In the genomic region with DNA sequence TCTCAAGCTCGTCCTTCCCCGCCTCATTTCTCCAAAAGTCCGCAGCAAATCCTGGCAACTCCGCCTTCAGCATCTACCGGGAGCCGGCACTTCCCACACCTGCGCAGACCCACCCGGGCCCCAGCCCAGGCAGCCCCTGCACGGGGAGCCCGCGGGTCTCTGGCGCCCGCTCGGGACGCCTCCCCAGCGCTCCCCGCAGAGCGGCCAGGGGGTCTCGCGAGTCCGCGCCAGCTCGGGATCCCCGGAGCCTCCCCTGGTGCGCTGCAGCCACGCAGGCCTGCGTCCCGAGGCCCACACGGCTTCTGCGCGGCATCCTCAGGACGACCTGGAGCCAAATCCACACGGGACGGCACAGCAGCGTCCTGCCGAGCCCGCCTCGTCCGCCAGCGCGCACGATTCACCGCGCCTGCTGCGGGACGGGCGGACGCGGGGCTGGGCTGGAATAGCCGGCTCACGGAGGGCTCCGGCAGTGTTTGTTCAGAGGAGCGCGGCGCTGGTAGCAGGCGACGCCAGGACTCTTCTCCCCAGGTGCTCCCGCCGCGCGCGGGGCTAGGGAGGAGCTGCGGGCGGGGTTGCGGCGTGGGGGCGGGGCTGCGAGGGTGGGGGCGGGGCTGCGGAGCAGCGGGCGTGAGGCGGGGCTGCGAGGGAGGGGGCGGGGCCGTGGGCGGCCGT, we compare ENCODE assay signal across 8 cellular contexts. TPM values are rescaled to one million over a fixed set of nuclear protein-coding genes. Genes with fewer than 3 reads are reported as not detected.
DNase-seq lines count a peak whose midpoint lies in the region; ATAC-seq and TF ChIP-seq lines count a peak whose summit lies in the region.

No MANE protein-coding gene starts in this region.

- TF ChIP-seq EP300 in sigmoid colon (IDR thresholded peaks at IDR 0.05), result no peak

- H3K4me1 ChIP-seq in right cardiac atrium (ENCODE audit: control insufficient read depth, insufficient read depth, low read length) (peaks cover 22% of the 10 kb centered on the region), sigmoid colon (peaks cover 0 to 53% (median 50%) of the 10 kb centered on the region in 4 donors)

- no peak for TF ChIP-seq CTCF in GM06990 (IDR thresholded peaks at IDR 0.05; ENCODE audit: insufficient read depth, low read length, poor library complexity, severe bottlenecking)
- TF ChIP-seq CTCF in sigmoid colon (IDR thresholded peaks at IDR 0.05), result peak in 1 of 4 experiments; percentile 12
- TF ChIP-seq CTCF in GM10266 (IDR thresholded peaks at IDR 0.05; ENCODE audit: control insufficient read depth, insufficient read depth, low read depth, missing control alignments), result no peak

- peak overlapping the region; percentile 88 for H3K4me3 Mint-ChIP-seq in activated T-helper 17 cell treated with anti-CD3 and anti-CD28 coated beads, Interleukin-2, amount 50 U/mL, for 72 hours

- peak overlapping the region; percentile 73 for H3K27ac Mint-ChIP-seq in activated T-helper 17 cell treated with anti-CD3 and anti-CD28 coated beads, Interleukin-2, amount 50 U/mL, for 72 hours

- no peaks in the 10 kb centered on the region for H3K9me3 ChIP-seq in right cardiac atrium (ENCODE audit: control insufficient read depth, low read length)
- no peaks in the 10 kb centered on the region for H3K9me3 ChIP-seq in sigmoid colon

- WGBS in right cardiac atrium, result under 1% methylated on average over 76 of the region's 78 CpGs
- WGBS in sigmoid colon, 2 donors, result 1% methylated on average over 78 of the region's 78 CpGs

- H3K4me1 Mint-ChIP-seq in activated T-helper 17 cell treated with anti-CD3 and anti-CD28 coated beads, Interleukin-2, amount 50 U/mL, for 72 hours, result peaks cover 12% of the 10 kb centered on the region

- H3K36me3 ChIP-seq in GM06990 (ENCODE audit: control insufficient read depth, insufficient read depth, low read length) (no peaks in the 10 kb centered on the region; the same call in none of the 2 replicates), H7 (replicated peaks; ENCODE audit: control insufficient read depth, insufficient read depth, low read length) (no peaks in the 10 kb centered on the region; the same call in 1 of the 2 replicates), sigmoid colon (no peaks in the 10 kb centered on the region)

- peaks cover 2% of the 10 kb centered on the region; the same call in 1 of the 2 replicates for H3K27me3 ChIP-seq in GM06990 (replicated peaks; ENCODE audit: control insufficient read depth, insufficient read depth, low read length)
- H3K27me3 ChIP-seq in H7 (ENCODE audit: control insufficient read depth, insufficient read depth, low read length), result peaks cover 18% of the 10 kb centered on the region
- H3K27me3 ChIP-seq in right cardiac atrium (ENCODE audit: control insufficient read depth, insufficient read depth), result no peaks in the 10 kb centered on the region
- H3K27me3 ChIP-seq in sigmoid colon, result peaks cover 0 to 12% (median 6%) of the 10 kb centered on the region in 3 donors

- H3K9me3 Mint-ChIP-seq in activated T-helper 17 cell treated with anti-CD3 and anti-CD28 coated beads, Interleukin-2, amount 50 U/mL, for 72 hours, result no peaks in the 10 kb centered on the region

- peaks cover 33% of the 10 kb centered on the region for H3K36me3 Mint-ChIP-seq in activated T-helper 17 cell treated with anti-CD3 and anti-CD28 coated beads, Interleukin-2, amount 50 U/mL, for 72 hours (ENCODE audit: low read depth)

- intact Hi-C loops in right cardiac atrium (cut with DNase I) (no loop called here), sigmoid colon (cut with DNase I) (loop anchor here (5.0 kb wide), 2 partner anchors 42 to 122 kb away; partner anchors contain the start of genes DEAF1, IRF7 and TMEM80)

- H3K4me3 ChIP-seq in GM06990 (replicated peaks; ENCODE audit: low read depth, low read length) (peak overlapping the region; percentile 61), H7 (ENCODE audit: insufficient read depth, low read depth, low read length) (peak overlapping the region; percentile 70), right cardiac atrium (ENCODE audit: low read length) (peak overlapping the region; percentile 31), sigmoid colon (peak overlapping the region; percentile 51 to 90 (median 68))

- ATAC-seq in activated T-helper 17 cell treated with anti-CD3 and anti-CD28 coated beads, Interleukin-2, amount 50 U/mL, for 72 hours (replicated peaks), result peak; percentile 56
- peak; percentile 64 to 71 for ATAC-seq in right cardiac atrium
- ATAC-seq in GM21390 (IDR thresholded peaks at IDR 0.05; ENCODE audit: unreplicated experiment), result no peak

- no peaks in the 10 kb centered on the region for H3K27me3 Mint-ChIP-seq in activated T-helper 17 cell treated with anti-CD3 and anti-CD28 coated beads, Interleukin-2, amount 50 U/mL, for 72 hours

- peak in 1 of 2 donors; percentile 15 for TF ChIP-seq POLR2A in sigmoid colon (IDR thresholded peaks at IDR 0.05)

- H3K27ac ChIP-seq in right cardiac atrium (ENCODE audit: low read length), result no peak overlapping the region
- peak overlapping the region; percentile 58 to 86 (median 66) for H3K27ac ChIP-seq in sigmoid colon

- DNase-seq in GM06990 (ENCODE audit: extremely low read depth, insufficient read length) (peak; percentile 65), H7 (peak; percentile 83), NCI-H1092 treated with DMSO at 0.1 percent for 48 hours (lab: John Stamatoyannopoulos, UW) (peak; percentile 79), right cardiac atrium (no peak), sigmoid colon (no peak), GM10266 (ENCODE audit: extremely low spot score) (no peak)

RNA-seq across cellular contexts. Expression of gene PHRF1, which starts 0.8 kb away (rescaled TPM):
- 37.5 and 42.1 TPM in 2 replicates for total RNA-seq in H7 (2014; rRNA removed; shearing (Covaris generic))
- total RNA-seq in activated T-helper 17 cell treated with anti-CD3 and anti-CD28 coated beads, Interleukin-2, amount 50 U/mL, for 72 hours, result 10 to 100 TPM; 37.8 to 55.6 TPM
- total RNA-seq in right cardiac atrium, result 10 to 100 TPM; 18.2 to 20.8 (median 20.1) TPM
- polyA plus RNA-seq in right cardiac atrium, result 17.0 TPM
- 10 to 100 TPM; 11.8 to 21.2 (median 17.9) TPM for total RNA-seq in sigmoid colon
- 10 to 100 TPM in 2 of 3 donors, 1 to 10 TPM in 1; 6.6 to 29.3 (median 11.3) TPM for polyA plus RNA-seq in sigmoid colon

RNA-seq across cellular contexts. Expression of gene RASSF7, which starts 14.7 kb away (rescaled TPM):
- total RNA-seq in H7 (2014; rRNA removed; shearing (Covaris generic)), result 28.2 and 37.0 TPM in 2 replicates
- total RNA-seq in activated T-helper 17 cell treated with anti-CD3 and anti-CD28 coated beads, Interleukin-2, amount 50 U/mL, for 72 hours, result 10 to 100 TPM; 22.7 to 37.7 TPM
- total RNA-seq in right cardiac atrium (1 to 10 TPM; 2.5 to 6.3 (median 3.5) TPM), sigmoid colon (1 to 10 TPM; 3.0 to 5.4 (median 3.8) TPM)
- polyA plus RNA-seq in right cardiac atrium (5.3 TPM), sigmoid colon (100 to 1,000 TPM in 1 of 3 donors, 10 to 100 TPM in 2; 72.4 to 122 (median 94.9) TPM)

RNA-seq across cellular contexts. Expression of gene LMNTD2, which starts 14.9 kb away (rescaled TPM):
- 2.7 and 4.0 TPM in 2 replicates for total RNA-seq in H7 (2014; rRNA removed; shearing (Covaris generic))
- 1 to 10 TPM; 2.7 to 6.6 TPM for total RNA-seq in activated T-helper 17 cell treated with anti-CD3 and anti-CD28 coated beads, Interleukin-2, amount 50 U/mL, for 72 hours
- total RNA-seq in right cardiac atrium (1 to 10 TPM in 2 of 4 donors, under 1 TPM in 2; 0.65 to 1.4 (median 0.83) TPM), sigmoid colon (1 to 10 TPM in 1 of 4 donors, under 1 TPM in 2, not detected in 1; 0.66 to 1.4 (median 0.68) TPM)
- polyA plus RNA-seq in right cardiac atrium (0.50 TPM), sigmoid colon (1 to 10 TPM; 1.2 to 6.3 (median 3.5) TPM)

RNA-seq across cellular contexts. Expression of gene LRRC56, which starts 38.1 kb away (rescaled TPM):
- total RNA-seq in H7 (2014; rRNA removed; shearing (Covaris generic)), result 1.3 and 1.5 TPM in 2 replicates
- 1 to 10 TPM; 1.1 to 4.4 TPM for total RNA-seq in activated T-helper 17 cell treated with anti-CD3 and anti-CD28 coated beads, Interleukin-2, amount 50 U/mL, for 72 hours
- total RNA-seq in right cardiac atrium (under 1 TPM; 0.36 to 0.59 (median 0.43) TPM), sigmoid colon (under 1 TPM in 1 of 4 donors, not detected in 3; 0.14 TPM)
- polyA plus RNA-seq in right cardiac atrium (0.48 TPM), sigmoid colon (1 to 10 TPM; 2.4 to 5.9 (median 5.8) TPM)

RNA-seq across cellular contexts. Expression of gene HRAS, which starts 40.1 kb away (rescaled TPM):
- total RNA-seq in H7 (2014; rRNA removed; shearing (Covaris generic)), result 27.1 and 57.9 TPM in 2 replicates
- total RNA-seq in activated T-helper 17 cell treated with anti-CD3 and anti-CD28 coated beads, Interleukin-2, amount 50 U/mL, for 72 hours, result 10 to 100 TPM; 29.5 to 73.2 TPM
- 10 to 100 TPM; 45.7 to 60.4 (median 49.3) TPM for total RNA-seq in right cardiac atrium
- polyA plus RNA-seq in right cardiac atrium, result 64.4 TPM
- total RNA-seq in sigmoid colon, result 10 to 100 TPM; 27.8 to 59.3 (median 32.8) TPM
- 10 to 100 TPM; 44.6 to 76.1 (median 66.1) TPM for polyA plus RNA-seq in sigmoid colon

Comparison
In these comparisons a context has a peak if more than half of its experiments do, and no peak if none do; other contexts are left out.
1. DNase-seq: peak in GM06990 (single experiment), H7 (single experiment) and NCI-H1092 treated with DMSO at 0.1 percent for 48 hours (single experiment); none in right cardiac atrium (0 of 3), sigmoid colon (single experiment) and GM10266 (single experiment).
2. Peak in every context shown above with its lines, with median percentiles within 50 percentile points of each other: H3K4me3 ChIP-seq.